In genomic region chr17:27222515-27222914, GRCh38 we compare ENCODE assay signal across 33 cellular contexts.
"Had no signal": no experiment of that assay in that cellular context is flagged by ENCODE, and none has a peak within 500 bp of the region (broad histone marks: within the 10 kb centered on the region; RNA-seq: fewer than 3 reads in every experiment).

No MANE protein-coding gene starts in this region.

- ATAC-seq: Panc1, Right ventricle myocardium inferior had no signal

- H3K9me3 ChIP-seq: SJCRH30 had no signal

- DNase-seq: Kasumi-1, KG1, MG63, NCI-H1048, NCI-H1092 treated with DMSO at 0.1 percent for 48 hours, NCI-H1105 treated with DMSO at 0.1 percent for 48 hours, NCI-H1417, NCI-H1436, NCI-H146, NCI-H1694, NCI-H187, NCI-H1930, NCI-H2029 treated with DMSO at 0.1 percent for 48 hours, NCI-H2081 treated with DMSO at 0.1 percent for 48 hours, NCI-H2107, NCI-H2171, NCI-H226, NCI-H446 treated with DMSO at 0.1 percent for 48 hours, NCI-H510A, NCI-H524, NCI-H526, NCI-H69, NCI-H748 treated with DMSO at 0.1 percent for 48 hours, NCI-H82, PC-9, SHP77, SIG-M5, SJCRH30, SW 1271 had no signal

- H3K4me1 ChIP-seq: SJCRH30 had no signal

- H3K27ac ChIP-seq: PC-9, RWPE1, SJCRH30, SK-N-MC had no signal

- H3K36me3 ChIP-seq: MG63, SJCRH30 had no signal

- H3K4me3 ChIP-seq: MG63, PC-9, SJCRH30, SK-N-MC had no signal
